In the genomic region with DNA sequence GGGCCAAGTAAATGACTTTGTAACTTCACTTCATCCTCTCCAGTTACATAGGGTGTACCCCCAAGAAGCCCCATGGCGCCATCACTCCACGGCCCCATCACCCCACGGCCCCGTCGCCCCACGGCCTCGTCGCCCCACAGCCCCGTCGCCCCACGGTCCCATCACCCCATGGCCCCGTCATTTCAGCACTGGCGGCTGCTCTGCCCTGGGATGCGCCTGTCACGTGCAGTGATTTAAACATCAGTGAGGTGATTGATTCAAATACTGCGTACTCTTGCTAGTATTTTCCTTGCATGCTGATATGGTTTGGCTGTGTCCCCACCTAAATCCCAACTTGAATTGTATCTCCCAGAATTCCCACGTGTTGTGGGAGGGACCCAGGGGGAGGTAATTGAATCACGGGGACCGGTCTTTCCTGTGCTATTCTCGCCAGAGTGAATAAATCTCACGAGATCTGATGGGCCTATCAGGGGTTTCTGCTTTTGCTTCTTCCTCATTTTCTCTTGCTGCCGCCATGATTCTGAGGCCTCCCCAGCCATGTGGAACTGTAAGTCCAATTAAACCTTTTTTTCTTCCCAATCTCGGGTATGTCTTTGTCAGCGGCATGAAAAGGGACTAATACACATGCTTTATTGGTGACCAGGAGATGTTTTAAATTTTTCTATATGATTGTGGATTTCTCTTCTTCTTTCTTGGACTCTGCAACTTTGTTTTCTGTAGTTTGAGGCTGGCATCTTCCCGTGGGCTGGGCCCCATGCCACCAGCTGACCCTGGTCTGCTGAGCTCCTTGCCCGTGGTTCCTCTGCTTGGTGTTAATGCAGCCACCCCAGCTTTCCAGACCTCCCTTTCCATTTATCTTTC, we compare ENCODE assay signal across 1 cellular context.
TF ChIP-seq lines count a peak whose summit lies in the region.

No MANE protein-coding gene starts in this region.

TF ChIP-seq in HCT116, 20 proteins besides CTCF, POLR2A, EP300 and RAD21:
- TF ChIP-seq EZH2phosphoT487 (IDR thresholded peaks at IDR 0.05; ENCODE audit: borderline replicate concordance) (no peak), ZFX (IDR thresholded peaks at IDR 0.05) (peak; percentile 31; the same call in 1 of the 2 replicates)
